In the genomic region with DNA sequence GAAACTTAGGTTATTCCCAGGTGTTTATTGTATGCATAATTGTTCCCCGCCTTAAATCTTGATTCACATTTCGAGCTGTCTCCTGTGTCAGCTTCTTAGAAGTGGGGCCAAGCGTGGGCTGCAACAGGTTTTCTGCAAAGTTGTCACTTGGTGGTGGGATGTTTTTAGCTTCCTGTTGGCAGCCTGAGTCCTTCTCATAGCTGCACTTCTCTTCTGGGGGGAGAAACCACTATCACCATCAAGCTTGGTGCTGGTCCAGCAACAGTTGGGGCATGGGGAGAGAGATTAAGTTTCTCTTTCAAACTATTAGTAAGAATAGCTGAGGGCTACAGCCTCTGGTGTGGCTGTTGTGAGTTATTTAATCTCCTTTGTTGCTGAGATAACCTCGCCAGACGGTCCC, we compare ENCODE assay signal across 13 cellular contexts.
DNase-seq lines count a peak whose midpoint lies in the region; ATAC-seq and TF ChIP-seq lines count a peak whose summit lies in the region.
"Had no signal": no experiment of that assay in that cellular context is flagged by ENCODE, and none has a peak within 500 bp of the region (broad histone marks: within the 10 kb centered on the region; RNA-seq: fewer than 3 reads in every experiment).

No MANE protein-coding gene starts in this region.

- H3K36me3 ChIP-seq in SJCRH30 (no peaks in the 10 kb centered on the region), A673 (ENCODE audit: insufficient read depth, low read length, poor library complexity, severe bottlenecking) (no peaks in the 10 kb centered on the region), left ventricle myocardium inferior (no peaks in the 10 kb centered on the region)

- H3K4me1 ChIP-seq in SJCRH30 (peaks cover 28% of the 10 kb centered on the region), A673 (ENCODE audit: insufficient read depth, low read length, poor library complexity, severe bottlenecking) (no peaks in the 10 kb centered on the region), left ventricle myocardium inferior (no peaks in the 10 kb centered on the region)

- POLR2A ChIA-PET in activated CD8-positive, alpha-beta T cell treated with anti-CD3 and anti-CD28 coated beads for 36 hours (lab: Charles Lee) = interaction anchor here (0.7 to 5.8 kb wide), 8 partner anchors 8 to 242 kb away, joined by 3 to 44 read pairs (median 6); no protein-coding TSS in a partner anchor
- POLR2A ChIA-PET in A673 (lab: Charles Lee; ENCODE audit: low non-redundant PET) = interaction anchor here (0.6 kb wide), 1 partner anchor 663 kb away, joined by 5 read pairs; no protein-coding TSS in a partner anchor

- CTCF ChIA-PET in activated CD8-positive, alpha-beta T cell treated with anti-CD3 and anti-CD28 coated beads for 36 hours (lab: Charles Lee) = interaction anchor here (0.9 to 4.6 kb wide), 12 partner anchors 8 to 138 kb away, joined by 3 to 37 read pairs (median 4); no protein-coding TSS in a partner anchor
- CTCF ChIA-PET in A673 (lab: Charles Lee) = no interaction called here

- H3K4me3 ChIP-seq in SJCRH30 (no peak overlapping the region), A673 (ENCODE audit: low read depth, low read length, poor library complexity, severe bottlenecking) (no peak overlapping the region), left ventricle myocardium inferior (no peak overlapping the region)

- TF ChIP-seq CTCF in activated CD8-positive, alpha-beta T cell treated with anti-CD3 and anti-CD28 coated beads for 36 hours (IDR thresholded peaks at IDR 0.05) = no peak
- TF ChIP-seq CTCF in A673 (conservative IDR thresholded peaks at IDR 0.05; ENCODE audit: low read depth, low read length) (no peak), GM10266 (IDR thresholded peaks at IDR 0.05; ENCODE audit: control insufficient read depth, insufficient read depth, low read depth, missing control alignments) (no peak), left ventricle myocardium inferior (IDR thresholded peaks at IDR 0.05; ENCODE audit: borderline replicate concordance) (no peak)

- BruUV-seq in A673 (replicated peaks; lab: Mats Ljungman, UMichigan) = no TSS peak

- H3K9me3 ChIP-seq in SJCRH30 (replicated peaks) (no peaks in the 10 kb centered on the region), A673 (ENCODE audit: low read depth, low read length, poor library complexity, severe bottlenecking) (no peaks in the 10 kb centered on the region), left ventricle myocardium inferior (replicated peaks) (no peaks in the 10 kb centered on the region)

- no peaks in the 10 kb centered on the region; the same call in 1 of the 2 replicates for H3K27me3 ChIP-seq in SJCRH30
- H3K27me3 ChIP-seq in A673 (replicated peaks; ENCODE audit: insufficient read depth, low read depth, low read length, poor library complexity) = no peaks in the 10 kb centered on the region
- no peaks in the 10 kb centered on the region for H3K27me3 ChIP-seq in left ventricle myocardium inferior (ENCODE audit: low read depth)

- peak overlapping the region; percentile 83 for H3K27ac Mint-ChIP-seq in activated CD8-positive, alpha-beta T cell treated with anti-CD3 and anti-CD28 coated beads for 36 hours
- peak overlapping the region; percentile 96 for H3K27ac Mint-ChIP-seq in central memory CD8-positive, alpha-beta T cell (ENCODE audit: low read depth)
- H3K27ac Mint-ChIP-seq: stimulated activated naive B cell treated with anti-CD40 and anti-IgM and Interleukin-4, amounts not matched to agents 10 μg/mL and 1 μg/mL and 100 μg/mL, for 72 hours had no signal

- peak; percentile 19 to 44 for DNase-seq in SJCRH30
- peak; percentile 93 for DNase-seq in activated CD8-positive, alpha-beta T cell treated with anti-CD3 and anti-CD28 coated beads for 36 hours
- DNase-seq in central memory CD8-positive, alpha-beta T cell (ENCODE audit: low spot score in 2 of 2) = peak in 1 of 2 donors; percentile 33
- DNase-seq in stimulated activated CD8-positive, alpha-beta memory T cell treated with anti-CD3 and anti-CD28 coated beads, Interleukin-4, amount 100 ng/mL, for 24 hours (ENCODE audit: low read depth) = peak; percentile 65
- no peak for DNase-seq in A673 (ENCODE audit: low spot score)
- no peak for DNase-seq in GM10266 (ENCODE audit: extremely low spot score)
- no peak for DNase-seq in left ventricle myocardium inferior
- DNase-seq: cortex of kidney; DMS53; NCI-H2227 treated with DMSO at 0.1 percent for 48 hours; stimulated activated naive B cell treated with anti-CD40 and anti-IgM and Interleukin-4, amounts not matched to agents 10 μg/mL and 1 μg/mL and 100 μg/mL, for 72 hours had no signal

- intact Hi-C loops in activated CD8-positive, alpha-beta T cell treated with anti-CD3 and anti-CD28 coated beads for 36 hours (cut with micrococcal nuclease) = loop anchor here (10.0 kb wide), 2 partner anchors 99 to 659 kb away; no protein-coding TSS in a partner anchor
- intact Hi-C loops in A673 (cut with micrococcal nuclease; ENCODE audit: unreplicated experiment) = loop anchor here (10.0 kb wide), 1 partner anchor 259 kb away; no protein-coding TSS in a partner anchor
- intact Hi-C loops in left ventricle myocardium inferior (cut with micrococcal nuclease) = no loop called here

- no peaks in the 10 kb centered on the region for H3K27me3 Mint-ChIP-seq in activated CD8-positive, alpha-beta T cell treated with anti-CD3 and anti-CD28 coated beads for 36 hours
- H3K27me3 Mint-ChIP-seq in central memory CD8-positive, alpha-beta T cell = no peaks in the 10 kb centered on the region

- peak; percentile 79 for ATAC-seq in activated CD8-positive, alpha-beta T cell treated with anti-CD3 and anti-CD28 coated beads for 36 hours
- ATAC-seq in central memory CD8-positive, alpha-beta T cell (replicated peaks; ENCODE audit: extremely low read depth, poor library complexity, severe bottlenecking) = peak; percentile 79
- no peak for ATAC-seq in HG03460 (IDR thresholded peaks at IDR 0.05; ENCODE audit: unreplicated experiment)
- ATAC-seq: sciatic nerve had no signal

- peak overlapping the region; percentile 43 for H3K4me3 Mint-ChIP-seq in activated CD8-positive, alpha-beta T cell treated with anti-CD3 and anti-CD28 coated beads for 36 hours
- peak overlapping the region; percentile 82 for H3K4me3 Mint-ChIP-seq in central memory CD8-positive, alpha-beta T cell
- H3K4me3 Mint-ChIP-seq: stimulated activated naive B cell treated with anti-CD40 and anti-IgM and Interleukin-4, amounts not matched to agents 10 μg/mL and 1 μg/mL and 100 μg/mL, for 72 hours had no signal

- peaks cover 82% of the 10 kb centered on the region for H3K4me1 Mint-ChIP-seq in activated CD8-positive, alpha-beta T cell treated with anti-CD3 and anti-CD28 coated beads for 36 hours (ENCODE audit: low read depth)
- H3K4me1 Mint-ChIP-seq in central memory CD8-positive, alpha-beta T cell = peaks cover 77% of the 10 kb centered on the region

- peaks cover 4% of the 10 kb centered on the region for H3K36me3 Mint-ChIP-seq in activated CD8-positive, alpha-beta T cell treated with anti-CD3 and anti-CD28 coated beads for 36 hours (ENCODE audit: low read depth)
- H3K36me3 Mint-ChIP-seq in central memory CD8-positive, alpha-beta T cell (ENCODE audit: insufficient read depth) = peaks cover 7% of the 10 kb centered on the region
- H3K36me3 Mint-ChIP-seq: stimulated activated naive B cell treated with anti-CD40 and anti-IgM and Interleukin-4, amounts not matched to agents 10 μg/mL and 1 μg/mL and 100 μg/mL, for 72 hours had no signal

- no peaks in the 10 kb centered on the region for H3K9me3 Mint-ChIP-seq in activated CD8-positive, alpha-beta T cell treated with anti-CD3 and anti-CD28 coated beads for 36 hours
- no peaks in the 10 kb centered on the region for H3K9me3 Mint-ChIP-seq in central memory CD8-positive, alpha-beta T cell
- H3K9me3 Mint-ChIP-seq: stimulated activated naive B cell treated with anti-CD40 and anti-IgM and Interleukin-4, amounts not matched to agents 10 μg/mL and 1 μg/mL and 100 μg/mL, for 72 hours had no signal

- H3K27ac ChIP-seq in SJCRH30 = no peak overlapping the region
- no peak overlapping the region for H3K27ac ChIP-seq in A673 (ENCODE audit: low read depth, low read length, poor library complexity, severe bottlenecking)
- H3K27ac ChIP-seq in left ventricle myocardium inferior (replicated peaks) = no peak overlapping the region

Comparison
In these comparisons a context has a peak if more than half of its experiments do, and no peak if none do; other contexts are left out.
1. DNase-seq: peak in SJCRH30 (2 of 2), activated CD8-positive, alpha-beta T cell treated with anti-CD3 and anti-CD28 coated beads for 36 hours (single experiment) and stimulated activated CD8-positive, alpha-beta memory T cell treated with anti-CD3 and anti-CD28 coated beads, Interleukin-4, amount 100 ng/mL, for 24 hours (single experiment); none in A673 (single experiment), GM10266 (single experiment) and left ventricle myocardium inferior (single experiment).